Comparison of ENCODE assay signal across 1 cellular context in the genomic region with DNA sequence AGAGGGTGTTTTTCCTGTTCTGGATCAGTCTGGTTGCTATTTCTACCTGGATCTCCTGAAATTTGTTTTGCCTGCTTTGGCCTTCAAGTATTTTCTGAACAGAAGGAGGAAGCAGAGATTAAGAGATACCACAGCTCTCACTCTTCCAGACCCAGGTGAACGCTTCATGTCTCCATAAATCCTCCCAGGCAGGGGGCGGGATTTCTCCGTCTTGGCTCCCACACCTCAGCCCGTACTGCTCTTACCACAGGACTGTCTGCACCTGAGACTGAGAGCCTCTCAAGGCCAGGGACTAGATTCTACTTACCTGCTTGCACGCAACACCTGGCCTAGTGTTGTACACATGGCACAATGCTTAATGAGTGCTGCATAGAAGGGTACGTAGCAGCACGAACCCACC.
TF ChIP-seq lines count a peak whose summit lies in the region.

No MANE protein-coding gene starts in this region.

TF ChIP-seq in GM23338, 12 proteins besides CTCF, POLR2A, EP300 and RAD21 (continued from another document):
- no peak for TF ChIP-seq ZNF331 (CRISPR knock-in tag; IDR thresholded peaks at IDR 0.05; ENCODE audit: low read depth)
- no peak for TF ChIP-seq CREB1 (CRISPR knock-in tag; IDR thresholded peaks at IDR 0.05; ENCODE audit: low read depth)
